Comparison of ENCODE assay signal across 13 cellular contexts in the genomic region with DNA sequence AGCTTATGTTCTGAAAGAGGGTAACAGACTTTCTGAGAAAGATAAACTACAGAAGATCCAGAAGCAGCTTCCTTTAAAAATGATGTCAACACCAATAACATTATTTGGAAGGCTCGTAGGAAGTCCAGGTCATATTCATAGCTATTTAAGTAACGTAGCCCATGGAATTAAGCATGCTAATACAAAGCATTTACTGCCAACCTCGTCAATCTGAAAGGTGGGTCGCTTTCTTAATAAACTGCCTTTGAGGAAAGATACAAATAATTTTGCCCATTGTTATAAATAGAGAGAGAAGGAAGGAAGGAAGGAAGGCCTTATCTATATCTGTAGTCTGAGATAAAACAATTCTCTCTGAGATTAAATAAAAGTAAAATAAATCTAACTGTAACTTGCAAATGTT.
DNase-seq lines count a peak whose midpoint lies in the region; ATAC-seq and TF ChIP-seq lines count a peak whose summit lies in the region.
"Had no signal": no experiment of that assay in that cellular context is flagged by ENCODE, and none has a peak within 500 bp of the region (broad histone marks: within the 10 kb centered on the region; RNA-seq: fewer than 3 reads in every experiment).

No MANE protein-coding gene starts in this region.

- no peak for ATAC-seq in GM19328 (IDR thresholded peaks at IDR 0.05; ENCODE audit: unreplicated experiment)
- no peak for ATAC-seq in HG02798 (IDR thresholded peaks at IDR 0.05; ENCODE audit: poor library complexity, unreplicated experiment)
- ATAC-seq: activated CD8-positive, alpha-beta T cell treated with anti-CD3 and anti-CD28 coated beads for 36 hours; T-cell had no signal

- TF ChIP-seq CTCF in GM06990 (IDR thresholded peaks at IDR 0.05; ENCODE audit: insufficient read depth, low read length, poor library complexity, severe bottlenecking) (no peak), adrenal gland (IDR thresholded peaks at IDR 0.05) (no peak), glutamatergic neuron (IDR thresholded peaks at IDR 0.05; ENCODE audit: partially characterized antibody, unreplicated experiment) (no peak), GM20000 (IDR thresholded peaks at IDR 0.05; ENCODE audit: extremely low read depth, missing control alignments) (no peak)

- H3K4me3 ChIP-seq in GM06990 (replicated peaks; ENCODE audit: low read depth, low read length) (peak overlapping the region; percentile 56), adrenal gland (peak overlapping the region in 1 of 4 donors; percentile 41), skeletal muscle tissue (ENCODE audit: low read length in 3 of 3) (peak overlapping the region in 2 of 3 donors; percentile 53 to 68)

- DNase-seq in GM06990 (ENCODE audit: extremely low read depth, insufficient read length) (no peak), adrenal gland (no peak), glutamatergic neuron (no peak), GM20000 (ENCODE audit: low spot score) (no peak), cerebellar cortex (ENCODE audit: low spot score) (no peak)
- DNase-seq: activated CD8-positive, alpha-beta T cell treated with anti-CD3 and anti-CD28 coated beads for 36 hours; CD4-positive, alpha-beta memory T cell; GF-D8; NCI-H2029 treated with DMSO at 0.1 percent for 48 hours; T-cell had no signal

- H3K27me3 Mint-ChIP-seq in glutamatergic neuron (ENCODE audit: unreplicated experiment), result peaks cover 7% of the 10 kb centered on the region

- H3K9me3 ChIP-seq in adrenal gland (replicated peaks in 1 of 3) (no peaks in the 10 kb centered on the region), skeletal muscle tissue (ENCODE audit: control insufficient read depth in 3 of 3, low read length in 3 of 3) (no peaks in the 10 kb centered on the region)

- peak overlapping the region; percentile 100 for H3K27ac Mint-ChIP-seq in glutamatergic neuron (ENCODE audit: unreplicated experiment)
- H3K27ac Mint-ChIP-seq: activated CD8-positive, alpha-beta T cell treated with anti-CD3 and anti-CD28 coated beads for 36 hours; T-cell had no signal

- peak overlapping the region in 2 of 3 donors; percentile 41 to 48 for H3K9ac ChIP-seq in skeletal muscle tissue (ENCODE audit: low read depth in 1 of 3, low read length in 3 of 3)

- H3K4me1 Mint-ChIP-seq in glutamatergic neuron (ENCODE audit: low read depth, unreplicated experiment), result peaks cover 58% of the 10 kb centered on the region

- intact Hi-C loops in adrenal gland (cut with DNase I), result no loop called here

- H3K36me3 Mint-ChIP-seq in glutamatergic neuron (ENCODE audit: unreplicated experiment), result peaks cover 7% of the 10 kb centered on the region
- H3K36me3 Mint-ChIP-seq: CD4-positive, alpha-beta memory T cell; T-cell had no signal

- WGBS in adrenal gland, 4 donors, result 37 to 51% (median 42%) methylated on average over 4 of the region's 4 CpGs

- H3K4me3 Mint-ChIP-seq in glutamatergic neuron (ENCODE audit: unreplicated experiment), result peak overlapping the region; percentile 99
- H3K4me3 Mint-ChIP-seq: activated CD8-positive, alpha-beta T cell treated with anti-CD3 and anti-CD28 coated beads for 36 hours; T-cell had no signal

- no peaks in the 10 kb centered on the region for H3K36me3 ChIP-seq in GM06990 (ENCODE audit: control insufficient read depth, insufficient read depth, low read length)
- H3K36me3 ChIP-seq in adrenal gland (replicated peaks in 1 of 2), result no peaks in the 10 kb centered on the region
- H3K36me3 ChIP-seq in skeletal muscle tissue (ENCODE audit: control insufficient read depth in 3 of 3, insufficient read depth in 3 of 3, low read length in 3 of 3), result no peaks in the 10 kb centered on the region

- H3K4me1 ChIP-seq in adrenal gland (replicated peaks in 1 of 2) (peaks cover 30 to 61% of the 10 kb centered on the region in 2 donors), skeletal muscle tissue (ENCODE audit: control insufficient read depth in 3 of 3, insufficient read depth in 3 of 3, low read length in 3 of 3) (peaks cover 12 to 40% (median 18%) of the 10 kb centered on the region in 3 donors)

- TF ChIP-seq POLR2A in adrenal gland (IDR thresholded peaks at IDR 0.05), result no peak

- no peaks in the 10 kb centered on the region for H3K27me3 ChIP-seq in GM06990 (replicated peaks; ENCODE audit: control insufficient read depth, insufficient read depth, low read length)
- H3K27me3 ChIP-seq in adrenal gland, result no peaks in the 10 kb centered on the region
- H3K27me3 ChIP-seq in skeletal muscle tissue (ENCODE audit: control insufficient read depth in 3 of 3, insufficient read depth in 3 of 3, low read length in 3 of 3), result no peaks in the 10 kb centered on the region

- peaks cover 14% of the 10 kb centered on the region for H3K9me3 Mint-ChIP-seq in glutamatergic neuron (ENCODE audit: unreplicated experiment)
- H3K9me3 Mint-ChIP-seq: activated CD8-positive, alpha-beta T cell treated with anti-CD3 and anti-CD28 coated beads for 36 hours; CD4-positive, alpha-beta memory T cell; T-cell had no signal

- H3K27ac ChIP-seq in adrenal gland (peak overlapping the region in 4 of 5 donors; percentile 43 to 87 (median 68)), skeletal muscle tissue (ENCODE audit: low read depth, low read length) (peak overlapping the region; percentile 79)
